1 cellular context compared by ENCODE assay signal in the genomic region with DNA sequence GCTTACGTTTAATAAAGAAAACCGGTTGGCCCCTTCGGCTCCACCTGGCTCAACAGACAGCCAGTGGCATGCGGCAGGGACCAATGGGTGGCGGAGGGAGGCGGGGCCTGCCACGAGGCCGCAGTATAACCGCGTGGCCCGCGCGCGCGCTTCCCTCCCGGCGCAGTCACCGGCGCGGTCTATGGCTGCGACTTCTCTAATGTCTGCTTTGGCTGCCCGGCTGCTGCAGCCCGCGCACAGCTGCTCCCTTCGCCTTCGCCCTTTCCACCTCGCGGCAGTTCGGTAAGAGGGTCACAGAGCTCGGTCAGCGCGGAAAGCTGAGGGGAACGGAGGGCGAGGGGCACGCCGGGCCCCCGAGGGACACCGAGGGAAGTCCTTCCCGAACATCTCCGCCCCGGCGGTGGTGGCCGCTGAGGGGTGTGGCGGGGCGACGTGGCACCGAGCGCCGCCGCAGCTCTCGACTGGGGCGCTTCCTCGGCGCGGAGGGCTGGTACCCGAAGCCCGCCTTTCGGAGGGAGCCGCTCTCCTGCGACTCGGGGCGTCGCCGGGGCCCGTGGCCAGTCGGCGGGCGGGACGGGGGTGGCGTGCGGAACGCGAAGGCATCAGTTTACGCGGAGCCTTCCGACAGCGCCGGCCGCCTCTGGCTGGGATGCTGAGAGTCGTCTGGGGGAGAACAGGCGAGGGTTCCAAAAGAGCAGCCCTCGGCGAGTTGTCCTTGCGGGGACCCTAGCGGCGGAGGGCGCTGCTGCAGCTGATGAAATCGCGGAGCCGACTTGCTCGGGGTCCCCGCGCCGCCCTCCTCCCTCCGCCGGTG.
A peak's percentile ranks its signal among the peaks of the same experiment; 100 is the strongest.
TF ChIP-seq lines count a peak whose summit lies in the region.

A gene (plus strand): TSS at position 155 of the 814 bp plus-strand sequence. CDS start 27 bp downstream, at position 182.

TF ChIP-seq in HepG2, 621 proteins besides CTCF, POLR2A, EP300 and RAD21 (continued from another document and continues in another):
- TF ChIP-seq, protein P1, sequence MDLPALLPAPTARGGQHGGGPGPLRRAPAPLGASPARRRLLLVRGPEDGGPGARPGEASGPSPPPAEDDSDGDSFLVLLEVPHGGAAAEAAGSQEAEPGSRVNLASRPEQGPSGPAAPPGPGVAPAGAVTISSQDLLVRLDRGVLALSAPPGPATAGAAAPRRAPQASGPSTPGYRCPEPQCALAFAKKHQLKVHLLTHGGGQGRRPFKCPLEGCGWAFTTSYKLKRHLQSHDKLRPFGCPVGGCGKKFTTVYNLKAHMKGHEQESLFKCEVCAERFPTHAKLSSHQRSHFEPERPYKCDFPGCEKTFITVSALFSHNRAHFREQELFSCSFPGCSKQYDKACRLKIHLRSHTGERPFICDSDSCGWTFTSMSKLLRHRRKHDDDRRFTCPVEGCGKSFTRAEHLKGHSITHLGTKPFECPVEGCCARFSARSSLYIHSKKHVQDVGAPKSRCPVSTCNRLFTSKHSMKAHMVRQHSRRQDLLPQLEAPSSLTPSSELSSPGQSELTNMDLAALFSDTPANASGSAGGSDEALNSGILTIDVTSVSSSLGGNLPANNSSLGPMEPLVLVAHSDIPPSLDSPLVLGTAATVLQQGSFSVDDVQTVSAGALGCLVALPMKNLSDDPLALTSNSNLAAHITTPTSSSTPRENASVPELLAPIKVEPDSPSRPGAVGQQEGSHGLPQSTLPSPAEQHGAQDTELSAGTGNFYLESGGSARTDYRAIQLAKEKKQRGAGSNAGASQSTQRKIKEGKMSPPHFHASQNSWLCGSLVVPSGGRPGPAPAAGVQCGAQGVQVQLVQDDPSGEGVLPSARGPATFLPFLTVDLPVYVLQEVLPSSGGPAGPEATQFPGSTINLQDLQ (CRISPR knock-in tag; IDR thresholded peaks at IDR 0.05): peak; percentile 90
- TF ChIP-seq, protein P2, sequence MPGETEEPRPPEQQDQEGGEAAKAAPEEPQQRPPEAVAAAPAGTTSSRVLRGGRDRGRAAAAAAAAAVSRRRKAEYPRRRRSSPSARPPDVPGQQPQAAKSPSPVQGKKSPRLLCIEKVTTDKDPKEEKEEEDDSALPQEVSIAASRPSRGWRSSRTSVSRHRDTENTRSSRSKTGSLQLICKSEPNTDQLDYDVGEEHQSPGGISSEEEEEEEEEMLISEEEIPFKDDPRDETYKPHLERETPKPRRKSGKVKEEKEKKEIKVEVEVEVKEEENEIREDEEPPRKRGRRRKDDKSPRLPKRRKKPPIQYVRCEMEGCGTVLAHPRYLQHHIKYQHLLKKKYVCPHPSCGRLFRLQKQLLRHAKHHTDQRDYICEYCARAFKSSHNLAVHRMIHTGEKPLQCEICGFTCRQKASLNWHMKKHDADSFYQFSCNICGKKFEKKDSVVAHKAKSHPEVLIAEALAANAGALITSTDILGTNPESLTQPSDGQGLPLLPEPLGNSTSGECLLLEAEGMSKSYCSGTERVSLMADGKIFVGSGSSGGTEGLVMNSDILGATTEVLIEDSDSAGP (CRISPR knock-in tag; IDR thresholded peaks at IDR 0.05; ENCODE audit: borderline replicate concordance): peak; percentile 89
- TF ChIP-seq SP140L (CRISPR knock-in tag; IDR thresholded peaks at IDR 0.05; ENCODE audit: borderline replicate concordance): no peak
- TF ChIP-seq, protein P3, sequence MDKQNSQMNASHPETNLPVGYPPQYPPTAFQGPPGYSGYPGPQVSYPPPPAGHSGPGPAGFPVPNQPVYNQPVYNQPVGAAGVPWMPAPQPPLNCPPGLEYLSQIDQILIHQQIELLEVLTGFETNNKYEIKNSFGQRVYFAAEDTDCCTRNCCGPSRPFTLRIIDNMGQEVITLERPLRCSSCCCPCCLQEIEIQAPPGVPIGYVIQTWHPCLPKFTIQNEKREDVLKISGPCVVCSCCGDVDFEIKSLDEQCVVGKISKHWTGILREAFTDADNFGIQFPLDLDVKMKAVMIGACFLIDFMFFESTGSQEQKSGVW (CRISPR knock-in tag; IDR thresholded peaks at IDR 0.05; ENCODE audit: borderline replicate concordance): no peak
- TF ChIP-seq, protein P4, sequence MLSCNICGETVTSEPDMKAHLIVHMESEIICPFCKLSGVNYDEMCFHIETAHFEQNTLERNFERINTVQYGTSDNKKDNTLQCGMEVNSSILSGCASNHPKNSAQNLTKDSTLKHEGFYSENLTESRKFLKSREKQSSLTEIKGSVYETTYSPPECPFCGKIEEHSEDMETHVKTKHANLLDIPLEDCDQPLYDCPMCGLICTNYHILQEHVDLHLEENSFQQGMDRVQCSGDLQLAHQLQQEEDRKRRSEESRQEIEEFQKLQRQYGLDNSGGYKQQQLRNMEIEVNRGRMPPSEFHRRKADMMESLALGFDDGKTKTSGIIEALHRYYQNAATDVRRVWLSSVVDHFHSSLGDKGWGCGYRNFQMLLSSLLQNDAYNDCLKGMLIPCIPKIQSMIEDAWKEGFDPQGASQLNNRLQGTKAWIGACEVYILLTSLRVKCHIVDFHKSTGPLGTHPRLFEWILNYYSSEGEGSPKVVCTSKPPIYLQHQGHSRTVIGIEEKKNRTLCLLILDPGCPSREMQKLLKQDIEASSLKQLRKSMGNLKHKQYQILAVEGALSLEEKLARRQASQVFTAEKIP (CRISPR knock-in tag; IDR thresholded peaks at IDR 0.05; ENCODE audit: borderline replicate concordance): no peak
- TF ChIP-seq ZNF564 (CRISPR knock-in tag; IDR thresholded peaks at IDR 0.05): peak; percentile 84
- TF ChIP-seq KLF12 (CRISPR knock-in tag; IDR thresholded peaks at IDR 0.05; ENCODE audit: borderline replicate concordance): no peak
- peak; percentile 56 for TF ChIP-seq MED1 (CRISPR knock-in tag; IDR thresholded peaks at IDR 0.05)
- TF ChIP-seq, protein P5, sequence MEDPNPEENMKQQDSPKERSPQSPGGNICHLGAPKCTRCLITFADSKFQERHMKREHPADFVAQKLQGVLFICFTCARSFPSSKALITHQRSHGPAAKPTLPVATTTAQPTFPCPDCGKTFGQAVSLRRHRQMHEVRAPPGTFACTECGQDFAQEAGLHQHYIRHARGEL (CRISPR knock-in tag; IDR thresholded peaks at IDR 0.05): peak; percentile 76; the same call in 1 of the 2 replicates
- TF ChIP-seq ONECUT2 (CRISPR knock-in tag; IDR thresholded peaks at IDR 0.05): no peak
- TF ChIP-seq RXRA (CRISPR knock-in tag; IDR thresholded peaks at IDR 0.05): peak; percentile 68
- no peak for TF ChIP-seq ZNF20 (CRISPR knock-in tag; IDR thresholded peaks at IDR 0.05)
- TF ChIP-seq ZZZ3 (CRISPR knock-in tag; IDR thresholded peaks at IDR 0.05; ENCODE audit: borderline replicate concordance): peak; percentile 86; the same call in 1 of the 2 replicates
- TF ChIP-seq MXD4 (CRISPR knock-in tag; IDR thresholded peaks at IDR 0.05): peak; percentile 96
- no peak for TF ChIP-seq REXO4 (CRISPR knock-in tag; IDR thresholded peaks at IDR 0.05; ENCODE audit: borderline replicate concordance)
- no peak; the same call in 1 of the 2 replicates for TF ChIP-seq CHCHD3 (CRISPR knock-in tag; IDR thresholded peaks at IDR 0.05)
- TF ChIP-seq TARDBP (CRISPR knock-in tag; IDR thresholded peaks at IDR 0.05): peak; percentile 63; the same call in 1 of the 2 replicates
- TF ChIP-seq, protein P6, sequence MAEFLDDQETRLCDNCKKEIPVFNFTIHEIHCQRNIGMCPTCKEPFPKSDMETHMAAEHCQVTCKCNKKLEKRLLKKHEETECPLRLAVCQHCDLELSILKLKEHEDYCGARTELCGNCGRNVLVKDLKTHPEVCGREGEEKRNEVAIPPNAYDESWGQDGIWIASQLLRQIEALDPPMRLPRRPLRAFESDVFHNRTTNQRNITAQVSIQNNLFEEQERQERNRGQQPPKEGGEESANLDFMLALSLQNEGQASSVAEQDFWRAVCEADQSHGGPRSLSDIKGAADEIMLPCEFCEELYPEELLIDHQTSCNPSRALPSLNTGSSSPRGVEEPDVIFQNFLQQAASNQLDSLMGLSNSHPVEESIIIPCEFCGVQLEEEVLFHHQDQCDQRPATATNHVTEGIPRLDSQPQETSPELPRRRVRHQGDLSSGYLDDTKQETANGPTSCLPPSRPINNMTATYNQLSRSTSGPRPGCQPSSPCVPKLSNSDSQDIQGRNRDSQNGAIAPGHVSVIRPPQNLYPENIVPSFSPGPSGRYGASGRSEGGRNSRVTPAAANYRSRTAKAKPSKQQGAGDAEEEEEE (CRISPR knock-in tag; IDR thresholded peaks at IDR 0.05; ENCODE audit: borderline replicate concordance): peak; percentile 61; the same call in 1 of the 2 replicates
- TF ChIP-seq, protein P7, sequence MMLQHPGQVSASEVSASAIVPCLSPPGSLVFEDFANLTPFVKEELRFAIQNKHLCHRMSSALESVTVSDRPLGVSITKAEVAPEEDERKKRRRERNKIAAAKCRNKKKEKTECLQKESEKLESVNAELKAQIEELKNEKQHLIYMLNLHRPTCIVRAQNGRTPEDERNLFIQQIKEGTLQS (CRISPR knock-in tag; IDR thresholded peaks at IDR 0.05): peak; percentile 71
- peak; percentile 24; the same call in 1 of the 2 replicates for TF ChIP-seq RELA (CRISPR knock-in tag; IDR thresholded peaks at IDR 0.05)
- peak; percentile 64 for TF ChIP-seq GATAD2A (CRISPR knock-in tag; IDR thresholded peaks at IDR 0.05)
- TF ChIP-seq, protein P8, sequence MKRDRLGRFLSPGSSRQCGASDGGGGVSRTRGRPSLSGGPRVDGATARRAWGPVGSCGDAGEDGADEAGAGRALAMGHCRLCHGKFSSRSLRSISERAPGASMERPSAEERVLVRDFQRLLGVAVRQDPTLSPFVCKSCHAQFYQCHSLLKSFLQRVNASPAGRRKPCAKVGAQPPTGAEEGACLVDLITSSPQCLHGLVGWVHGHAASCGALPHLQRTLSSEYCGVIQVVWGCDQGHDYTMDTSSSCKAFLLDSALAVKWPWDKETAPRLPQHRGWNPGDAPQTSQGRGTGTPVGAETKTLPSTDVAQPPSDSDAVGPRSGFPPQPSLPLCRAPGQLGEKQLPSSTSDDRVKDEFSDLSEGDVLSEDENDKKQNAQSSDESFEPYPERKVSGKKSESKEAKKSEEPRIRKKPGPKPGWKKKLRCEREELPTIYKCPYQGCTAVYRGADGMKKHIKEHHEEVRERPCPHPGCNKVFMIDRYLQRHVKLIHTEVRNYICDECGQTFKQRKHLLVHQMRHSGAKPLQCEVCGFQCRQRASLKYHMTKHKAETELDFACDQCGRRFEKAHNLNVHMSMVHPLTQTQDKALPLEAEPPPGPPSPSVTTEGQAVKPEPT (CRISPR knock-in tag; IDR thresholded peaks at IDR 0.05; ENCODE audit: low read depth): peak; percentile 79
- TF ChIP-seq POLR2AphosphoS2 (IDR thresholded peaks at IDR 0.05; ENCODE audit: low read depth, low read length): peak; percentile 83; the same call in 1 of the 2 replicates
- TF ChIP-seq PRMT3 (CRISPR knock-in tag; IDR thresholded peaks at IDR 0.05; ENCODE audit: borderline replicate concordance, low read depth): peak; percentile 95; the same call in 1 of the 2 replicates
- TF ChIP-seq, protein P9, sequence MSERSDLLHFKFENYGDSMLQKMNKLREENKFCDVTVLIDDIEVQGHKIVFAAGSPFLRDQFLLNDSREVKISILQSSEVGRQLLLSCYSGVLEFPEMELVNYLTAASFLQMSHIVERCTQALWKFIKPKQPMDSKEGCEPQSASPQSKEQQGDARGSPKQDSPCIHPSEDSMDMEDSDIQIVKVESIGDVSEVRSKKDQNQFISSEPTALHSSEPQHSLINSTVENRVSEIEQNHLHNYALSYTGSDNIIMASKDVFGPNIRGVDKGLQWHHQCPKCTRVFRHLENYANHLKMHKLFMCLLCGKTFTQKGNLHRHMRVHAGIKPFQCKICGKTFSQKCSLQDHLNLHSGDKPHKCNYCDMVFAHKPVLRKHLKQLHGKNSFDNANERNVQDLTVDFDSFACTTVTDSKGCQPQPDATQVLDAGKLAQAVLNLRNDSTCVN (CRISPR knock-in tag; IDR thresholded peaks at IDR 0.05; ENCODE audit: borderline replicate concordance): peak; percentile 78
- TF ChIP-seq ZNF788 (CRISPR knock-in tag; IDR thresholded peaks at IDR 0.05; ENCODE audit: borderline replicate concordance): peak; percentile 83; the same call in 1 of the 2 replicates
- TF ChIP-seq ARHGAP35 (CRISPR knock-in tag; IDR thresholded peaks at IDR 0.05; ENCODE audit: borderline replicate concordance): 0 out of 2 replicates have a peak, but pooled peaks have one; percentile 59
- 0 out of 2 replicates have a peak, but pooled peaks have one; percentile 22 for TF ChIP-seq DNMT3B (CRISPR knock-in tag; conservative IDR thresholded peaks at IDR 0.05)
- no peak for TF ChIP-seq ZBTB1 (CRISPR knock-in tag; IDR thresholded peaks at IDR 0.05; ENCODE audit: borderline replicate concordance)
- peak; percentile 99 for TF ChIP-seq CEBPG (CRISPR knock-in tag; IDR thresholded peaks at IDR 0.05)
- TF ChIP-seq PHF20 (CRISPR knock-in tag; IDR thresholded peaks at IDR 0.05): peak; percentile 70
- TF ChIP-seq, protein P10, sequence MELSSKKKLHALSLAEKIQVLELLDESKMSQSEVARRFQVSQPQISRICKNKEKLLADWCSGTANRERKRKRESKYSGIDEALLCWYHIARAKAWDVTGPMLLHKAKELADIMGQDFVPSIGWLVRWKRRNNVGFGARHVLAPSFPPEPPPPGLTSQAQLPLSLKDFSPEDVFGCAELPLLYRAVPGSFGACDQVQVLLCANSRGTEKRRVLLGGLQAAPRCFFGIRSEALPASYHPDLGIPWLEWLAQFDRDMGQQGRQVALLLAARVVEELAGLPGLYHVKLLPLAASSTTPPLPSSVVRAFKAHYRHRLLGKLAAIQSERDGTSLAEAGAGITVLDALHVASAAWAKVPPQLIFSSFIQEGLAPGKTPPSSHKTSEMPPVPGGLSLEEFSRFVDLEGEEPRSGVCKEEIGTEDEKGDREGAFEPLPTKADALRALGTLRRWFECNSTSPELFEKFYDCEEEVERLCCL (CRISPR knock-in tag; IDR thresholded peaks at IDR 0.05; ENCODE audit: borderline replicate concordance): peak; percentile 41; the same call in 1 of the 2 replicates
- TF ChIP-seq ZNF75D (CRISPR knock-in tag; IDR thresholded peaks at IDR 0.05; ENCODE audit: borderline replicate concordance): no peak
- TF ChIP-seq SIX4 (CRISPR knock-in tag; IDR thresholded peaks at IDR 0.05): peak; percentile 67; the same call in 1 of the 2 replicates
- TF ChIP-seq HOXA9 (CRISPR knock-in tag; IDR thresholded peaks at IDR 0.05; ENCODE audit: borderline replicate concordance): peak; percentile 98; the same call in 1 of the 2 replicates
- peak; percentile 40; the same call in 1 of the 2 replicates for TF ChIP-seq ZNF746 (CRISPR knock-in tag; IDR thresholded peaks at IDR 0.05)
- no peak for TF ChIP-seq ZNF644 (CRISPR knock-in tag; IDR thresholded peaks at IDR 0.05; ENCODE audit: low read depth)
- TF ChIP-seq MIXL1 (CRISPR knock-in tag; IDR thresholded peaks at IDR 0.05): peak; percentile 62
- no peak for TF ChIP-seq SKI (IDR thresholded peaks at IDR 0.05; ENCODE audit: partially characterized antibody)
- TF ChIP-seq, protein P11, sequence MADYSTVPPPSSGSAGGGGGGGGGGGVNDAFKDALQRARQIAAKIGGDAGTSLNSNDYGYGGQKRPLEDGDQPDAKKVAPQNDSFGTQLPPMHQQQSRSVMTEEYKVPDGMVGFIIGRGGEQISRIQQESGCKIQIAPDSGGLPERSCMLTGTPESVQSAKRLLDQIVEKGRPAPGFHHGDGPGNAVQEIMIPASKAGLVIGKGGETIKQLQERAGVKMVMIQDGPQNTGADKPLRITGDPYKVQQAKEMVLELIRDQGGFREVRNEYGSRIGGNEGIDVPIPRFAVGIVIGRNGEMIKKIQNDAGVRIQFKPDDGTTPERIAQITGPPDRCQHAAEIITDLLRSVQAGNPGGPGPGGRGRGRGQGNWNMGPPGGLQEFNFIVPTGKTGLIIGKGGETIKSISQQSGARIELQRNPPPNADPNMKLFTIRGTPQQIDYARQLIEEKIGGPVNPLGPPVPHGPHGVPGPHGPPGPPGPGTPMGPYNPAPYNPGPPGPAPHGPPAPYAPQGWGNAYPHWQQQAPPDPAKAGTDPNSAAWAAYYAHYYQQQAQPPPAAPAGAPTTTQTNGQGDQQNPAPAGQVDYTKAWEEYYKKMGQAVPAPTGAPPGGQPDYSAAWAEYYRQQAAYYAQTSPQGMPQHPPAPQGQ (CRISPR knock-in tag; IDR thresholded peaks at IDR 0.05; ENCODE audit: borderline replicate concordance): no peak
- TF ChIP-seq DPF2 (CRISPR knock-in tag; IDR thresholded peaks at IDR 0.05; ENCODE audit: borderline replicate concordance, low read depth): no peak
- peak; percentile 98 for TF ChIP-seq CAMTA2 (CRISPR knock-in tag; IDR thresholded peaks at IDR 0.05; ENCODE audit: borderline replicate concordance)
- TF ChIP-seq SRY (CRISPR knock-in tag; IDR thresholded peaks at IDR 0.05): peak; percentile 82
- TF ChIP-seq ZNF768 (CRISPR knock-in tag; IDR thresholded peaks at IDR 0.05): peak; percentile 84; the same call in 1 of the 2 replicates
